ENCODE assay signal across 8 cellular contexts in the genomic region with DNA sequence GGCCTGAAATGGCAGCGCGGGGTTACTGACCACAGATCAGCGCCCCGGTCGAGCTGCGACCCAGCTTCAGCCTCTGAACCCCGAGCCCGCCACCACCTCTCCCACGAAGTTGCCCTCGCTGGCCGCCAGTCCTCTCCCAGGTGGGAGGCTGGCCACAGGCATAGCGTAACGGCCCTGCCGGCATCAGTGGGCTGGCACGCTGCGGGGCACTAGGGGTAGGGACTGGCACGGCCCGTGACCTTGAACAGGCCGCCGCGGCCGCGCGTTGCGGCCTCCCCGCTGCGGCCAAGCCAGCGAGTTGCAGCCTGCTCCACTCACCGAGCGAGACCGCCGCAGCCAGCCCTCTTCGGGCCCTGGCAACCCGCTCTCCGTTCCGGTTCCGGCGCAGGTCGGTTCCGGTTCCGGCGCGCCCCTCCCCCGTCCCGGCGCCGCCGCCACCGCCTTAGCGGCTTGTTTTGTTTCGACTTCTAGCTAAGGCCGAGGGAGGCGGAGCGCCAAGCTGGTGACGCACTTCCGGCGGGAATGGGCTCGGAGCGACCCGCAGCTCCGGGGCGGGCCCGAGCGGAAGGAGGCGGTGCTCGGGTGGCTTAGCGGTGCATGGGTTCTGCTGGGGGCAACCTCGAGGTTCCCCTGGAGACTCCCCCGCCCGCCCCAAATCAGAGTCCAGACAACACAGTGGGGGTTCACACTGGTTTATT. TPM values are rescaled to one million over a fixed set of nuclear protein-coding genes. Genes with fewer than 3 reads are reported as not detected.
A peak's percentile ranks its signal among the peaks of the same experiment; 100 is the strongest.
DNase-seq lines count a peak whose midpoint lies in the region; ATAC-seq, FAIRE-seq and TF ChIP-seq lines count a peak whose summit lies in the region.

A gene with protein sequence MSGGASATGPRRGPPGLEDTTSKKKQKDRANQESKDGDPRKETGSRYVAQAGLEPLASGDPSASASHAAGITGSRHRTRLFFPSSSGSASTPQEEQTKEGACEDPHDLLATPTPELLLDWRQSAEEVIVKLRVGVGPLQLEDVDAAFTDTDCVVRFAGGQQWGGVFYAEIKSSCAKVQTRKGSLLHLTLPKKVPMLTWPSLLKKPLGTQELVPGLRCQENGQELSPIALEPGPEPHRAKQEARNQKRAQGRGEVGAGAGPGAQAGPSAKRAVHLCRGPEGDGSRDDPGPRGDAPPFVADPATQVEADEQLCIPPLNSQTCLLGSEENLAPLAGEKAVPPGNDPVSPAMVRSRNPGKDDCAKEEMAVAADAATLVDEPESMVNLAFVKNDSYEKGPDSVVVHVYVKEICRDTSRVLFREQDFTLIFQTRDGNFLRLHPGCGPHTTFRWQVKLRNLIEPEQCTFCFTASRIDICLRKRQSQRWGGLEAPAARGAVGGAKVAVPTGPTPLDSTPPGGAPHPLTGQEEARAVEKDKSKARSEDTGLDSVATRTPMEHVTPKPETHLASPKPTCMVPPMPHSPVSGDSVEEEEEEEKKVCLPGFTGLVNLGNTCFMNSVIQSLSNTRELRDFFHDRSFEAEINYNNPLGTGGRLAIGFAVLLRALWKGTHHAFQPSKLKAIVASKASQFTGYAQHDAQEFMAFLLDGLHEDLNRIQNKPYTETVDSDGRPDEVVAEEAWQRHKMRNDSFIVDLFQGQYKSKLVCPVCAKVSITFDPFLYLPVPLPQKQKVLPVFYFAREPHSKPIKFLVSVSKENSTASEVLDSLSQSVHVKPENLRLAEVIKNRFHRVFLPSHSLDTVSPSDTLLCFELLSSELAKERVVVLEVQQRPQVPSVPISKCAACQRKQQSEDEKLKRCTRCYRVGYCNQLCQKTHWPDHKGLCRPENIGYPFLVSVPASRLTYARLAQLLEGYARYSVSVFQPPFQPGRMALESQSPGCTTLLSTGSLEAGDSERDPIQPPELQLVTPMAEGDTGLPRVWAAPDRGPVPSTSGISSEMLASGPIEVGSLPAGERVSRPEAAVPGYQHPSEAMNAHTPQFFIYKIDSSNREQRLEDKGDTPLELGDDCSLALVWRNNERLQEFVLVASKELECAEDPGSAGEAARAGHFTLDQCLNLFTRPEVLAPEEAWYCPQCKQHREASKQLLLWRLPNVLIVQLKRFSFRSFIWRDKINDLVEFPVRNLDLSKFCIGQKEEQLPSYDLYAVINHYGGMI (N-terminal part only) (minus strand): TSS at position 386 of the 698 bp plus-strand sequence. CDS start 1,678 bp downstream, outside the sequence.

- peaks cover 11% of the 10 kb centered on the region for H3K4me1 Mint-ChIP-seq in T-helper 1 cell treated with Interleukin-12 subunit alpha and Interleukin-12 subunit beta and Interleukin-4 antibody, amounts not matched to agents 30 μg/mL and 1 μg/mL, for 36 hours (ENCODE audit: low read depth)

- ATAC-seq in HG02610 (IDR thresholded peaks at IDR 0.05; ENCODE audit: unreplicated experiment) (peak; percentile 80), left cardiac atrium (peak; percentile 93 to 94), psoas muscle (peak; percentile 91 to 95 (median 94))

- no peaks in the 10 kb centered on the region for H3K27me3 Mint-ChIP-seq in T-helper 1 cell treated with Interleukin-12 subunit alpha and Interleukin-12 subunit beta and Interleukin-4 antibody, amounts not matched to agents 30 μg/mL and 1 μg/mL, for 36 hours (ENCODE audit: low read depth)

- peaks cover 10% of the 10 kb centered on the region for H3K36me3 Mint-ChIP-seq in T-helper 1 cell treated with Interleukin-12 subunit alpha and Interleukin-12 subunit beta and Interleukin-4 antibody, amounts not matched to agents 30 μg/mL and 1 μg/mL, for 36 hours (ENCODE audit: low read depth)

- TF ChIP-seq CTCF in GM12865 (IDR thresholded peaks at IDR 0.05; ENCODE audit: insufficient read depth, low read depth, low read length, missing control alignments) (no peak), psoas muscle (IDR thresholded peaks at IDR 0.05) (no peak)

- peaks cover 8 to 78% of the 10 kb centered on the region in 2 donors for H3K36me3 ChIP-seq in psoas muscle (ENCODE audit: insufficient read depth in 1 of 2, low read depth in 1 of 2)

- no peaks in the 10 kb centered on the region for H3K9me3 Mint-ChIP-seq in T-helper 1 cell treated with Interleukin-12 subunit alpha and Interleukin-12 subunit beta and Interleukin-4 antibody, amounts not matched to agents 30 μg/mL and 1 μg/mL, for 36 hours

- H3K27ac Mint-ChIP-seq in T-helper 1 cell treated with Interleukin-12 subunit alpha and Interleukin-12 subunit beta and Interleukin-4 antibody, amounts not matched to agents 30 μg/mL and 1 μg/mL, for 36 hours = peak within 1 kb of the TSS; percentile 91

- H3K9me3 ChIP-seq in psoas muscle = no peaks in the 10 kb centered on the region

- peak; percentile 95 for DNase-seq in GM12865 (ENCODE audit: low read depth)
- DNase-seq in NCI-H146 (lab: John Stamatoyannopoulos, UW) = peak; percentile 84
- peak; percentile 62 for DNase-seq in amniotic stem cell (lab: John Stamatoyannopoulos, UW)
- peak; percentile 96 for DNase-seq in left cardiac atrium
- DNase-seq in psoas muscle = peak; percentile 97 to 99
- DNase-seq in urothelium cell line (ENCODE audit: low spot score) = peak; percentile 96

- intact Hi-C loops in left cardiac atrium (cut with DNase I) (no loop called here), psoas muscle (cut with DNase I) (loop anchor here in 1 of 2 donors (5.0 kb wide), 1 partner anchor 47 kb away; a partner anchor contains a TSS)

- H3K27me3 ChIP-seq in psoas muscle (ENCODE audit: insufficient read depth in 3 of 3, low read length in 2 of 3) = no peaks in the 10 kb centered on the region

- H3K4me3 Mint-ChIP-seq in T-helper 1 cell treated with Interleukin-12 subunit alpha and Interleukin-12 subunit beta and Interleukin-4 antibody, amounts not matched to agents 30 μg/mL and 1 μg/mL, for 36 hours = peak within 1 kb of the TSS; percentile 92

- H3K4me1 ChIP-seq in psoas muscle = peaks cover 16% of the 10 kb centered on the region

- 1% methylated on average over 66 to 70 of the region's 70 CpGs for WGBS in psoas muscle, 3 donors

- FAIRE-seq in urothelium cell line (lab: Jason Lieb, UNC) = peak; percentile 91

- H3K27ac ChIP-seq in psoas muscle = peak within 1 kb of the TSS; percentile 95

- H3K4me3 ChIP-seq in GM12865 (ENCODE audit: low read depth, low read length) (peak within 1 kb of the TSS; percentile 98), psoas muscle (peak within 1 kb of the TSS; percentile 98)

RNA-seq across cellular contexts. Expression of the gene that starts here (rescaled TPM):
- total RNA-seq in left cardiac atrium (10 to 100 TPM; 38.3 to 49.5 TPM), psoas muscle (100 to 1,000 TPM in 2 of 4 donors, 10 to 100 TPM in 2; 79.5 to 109 (median 96.3) TPM)
- 10 to 100 TPM; 29.5 to 94.0 (median 42.9) TPM for polyA plus RNA-seq in psoas muscle

Comparison
In these comparisons a context has a peak if more than half of its experiments do, and no peak if none do; other contexts are left out.
1. Peak in every context shown above with its lines: DNase-seq, ATAC-seq, H3K4me3 ChIP-seq and H3K27ac ChIP-seq.